19 cellular contexts compared by ENCODE assay signal in the genomic region with DNA sequence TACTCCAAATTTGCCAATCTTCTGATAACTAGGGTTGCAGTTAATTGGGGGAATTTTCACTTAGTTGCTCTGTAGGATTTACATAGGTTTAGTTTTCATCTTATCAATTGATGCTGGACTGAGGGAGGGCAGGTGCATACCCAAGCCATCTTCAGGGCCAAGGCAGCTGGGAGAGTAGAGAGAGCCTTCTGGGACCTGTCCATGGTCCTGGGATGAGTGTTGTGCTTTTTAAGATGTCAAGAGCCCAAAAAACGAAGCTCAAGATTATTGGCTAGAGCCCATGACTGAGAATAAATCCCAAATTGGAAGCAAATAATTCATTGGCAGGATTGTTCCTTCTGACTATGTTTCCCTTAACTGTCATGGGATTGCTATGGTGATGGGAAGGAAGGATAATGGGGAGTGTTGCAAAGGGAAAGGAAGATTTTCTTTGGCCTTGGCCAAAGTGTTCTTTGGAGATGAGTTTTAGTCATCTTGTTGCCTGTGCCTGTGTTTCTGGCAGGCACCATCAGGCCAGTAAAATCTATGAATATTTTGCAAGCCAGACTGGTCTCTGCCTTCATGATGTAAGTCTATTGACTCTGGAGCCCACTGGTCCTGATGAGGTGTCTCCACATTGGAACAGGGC. TPM values are rescaled to one million over a fixed set of nuclear protein-coding genes. Genes with fewer than 3 reads are reported as not detected.
DNase-seq lines count a peak whose midpoint lies in the region; ATAC-seq and TF ChIP-seq lines count a peak whose summit lies in the region.
"Had no signal": no experiment of that assay in that cellular context is flagged by ENCODE, and none has a peak within 500 bp of the region (broad histone marks: within the 10 kb centered on the region; RNA-seq: fewer than 3 reads in every experiment).

No MANE protein-coding gene starts in this region.

- H3K9me3 ChIP-seq in SK-N-SH, result no peaks in the 10 kb centered on the region
- H3K9me3 ChIP-seq in mesenchymal stem cell (ENCODE audit: control insufficient read depth, low read length), result no peaks in the 10 kb centered on the region
- H3K9me3 ChIP-seq: lower lobe of right lung had no signal

- H3K4me3 ChIP-seq in SK-N-SH (ENCODE audit: low read depth in 2 of 2, low read length in 1 of 2) (no peak overlapping the region), choroid plexus epithelial cell (ENCODE audit: low read depth, low read length) (no peak overlapping the region), mesenchymal stem cell (ENCODE audit: insufficient read depth in 1 of 2, low read depth in 1 of 2, low read length in 2 of 2) (no peak overlapping the region)
- H3K4me3 ChIP-seq: lower lobe of right lung had no signal

- no peak overlapping the region for H2BK12ac ChIP-seq in mesenchymal stem cell (ENCODE audit: low read length in 2 of 2)

- no peak overlapping the region for H3K27ac ChIP-seq in SK-N-SH (ENCODE audit: low read depth in 2 of 2, low read length in 1 of 2)
- H3K27ac ChIP-seq in mesenchymal stem cell (ENCODE audit: low read length, poor library complexity, severe bottlenecking), result no peak overlapping the region
- H3K27ac ChIP-seq: 22Rv1, lower lobe of right lung had no signal

- no peak overlapping the region for H2AK5ac ChIP-seq in mesenchymal stem cell (ENCODE audit: low read length, severe bottlenecking)

- H3K27me3 ChIP-seq in SK-N-SH (ENCODE audit: insufficient read depth) (no peaks in the 10 kb centered on the region), mesenchymal stem cell (ENCODE audit: control insufficient read depth in 1 of 2, insufficient read depth in 1 of 2, low read length in 2 of 2) (peaks cover 16 to 43% of the 10 kb centered on the region in 2 experiments)

- CTCF ChIA-PET in SK-N-SH (lab: Yijun Ruan, JAX), result interaction anchor here (1.5 to 8.4 kb wide), 4 partner anchors 19 to 74 kb away, joined by 4 to 107 read pairs (median 10); no protein-coding TSS in a partner anchor

- no peak overlapping the region for H4K91ac ChIP-seq in mesenchymal stem cell (ENCODE audit: low read length)

- no peaks in the 10 kb centered on the region for H3K79me1 ChIP-seq in mesenchymal stem cell (replicated peaks; ENCODE audit: low read length, poor library complexity, severe bottlenecking)

- no peak overlapping the region for H3K23ac ChIP-seq in mesenchymal stem cell (ENCODE audit: low read length in 2 of 2)

- H3K79me2 ChIP-seq in SK-N-SH (ENCODE audit: insufficient read depth), result no peaks in the 10 kb centered on the region

- H3K14ac ChIP-seq in mesenchymal stem cell (ENCODE audit: low read length in 2 of 2), result no peak overlapping the region

- ATAC-seq in SK-N-SH treated with all-trans-retinoic acid at 6 μM for 48 hours (no peak), HG02588 (IDR thresholded peaks at IDR 0.05; ENCODE audit: unreplicated experiment) (no peak)
- ATAC-seq: lower lobe of right lung; naive thymus-derived CD8-positive, alpha-beta T cell; stimulated activated effector memory CD8-positive, alpha-beta T cell treated with anti-CD3 and anti-CD28 coated beads, Interleukin-12 subunit alpha, Interleukin-12 subunit beta, amount 100 ng/mL, for 72 hours had no signal

- no peak overlapping the region for H3K18ac ChIP-seq in mesenchymal stem cell (ENCODE audit: low read depth in 1 of 2, low read length in 2 of 2)

- H4K20me1 ChIP-seq in SK-N-SH (ENCODE audit: insufficient read depth), result no peaks in the 10 kb centered on the region

- no peak for TF ChIP-seq CTCF in SK-N-SH (IDR thresholded peaks at IDR 0.05)
- TF ChIP-seq CTCF in choroid plexus epithelial cell (conservative IDR thresholded peaks at IDR 0.05; ENCODE audit: low read depth, low read length), result no peak

- no peak overlapping the region for H2BK5ac ChIP-seq in mesenchymal stem cell (ENCODE audit: low read depth, low read length, poor library complexity, severe bottlenecking)

- H2AFZ ChIP-seq in SK-N-SH (ENCODE audit: low read depth) (no peak overlapping the region), mesenchymal stem cell (ENCODE audit: low read depth, low read length) (no peak overlapping the region)

- H3K4me1 ChIP-seq in SK-N-SH (ENCODE audit: control insufficient read depth in 1 of 2, insufficient read depth in 2 of 2, low read depth in 1 of 2, low read length in 1 of 2), result peaks cover 0 to 1% of the 10 kb centered on the region in 2 experiments; a peak in 1 of 4 replicates
- no peaks in the 10 kb centered on the region for H3K4me1 ChIP-seq in mesenchymal stem cell (ENCODE audit: control insufficient read depth, insufficient read depth, low read depth, low read length)
- H3K4me1 ChIP-seq: lower lobe of right lung had no signal

- no peak overlapping the region for H3K4ac ChIP-seq in mesenchymal stem cell (ENCODE audit: low read depth in 1 of 2, low read length in 2 of 2)

- no peak overlapping the region for H2BK120ac ChIP-seq in mesenchymal stem cell (ENCODE audit: low read depth, low read length)

- no peak overlapping the region for H3K9ac ChIP-seq in SK-N-SH
- H3K9ac ChIP-seq in mesenchymal stem cell (ENCODE audit: low read length), result no peak overlapping the region

- H3K9me2 ChIP-seq in SK-N-SH, result no peaks in the 10 kb centered on the region

- H3K4me2 ChIP-seq in SK-N-SH, result no peak overlapping the region
- no peak overlapping the region for H3K4me2 ChIP-seq in mesenchymal stem cell (ENCODE audit: low read length, poor library complexity, severe bottlenecking)

- WGBS in SK-N-SH (ENCODE audit: low lambda C conversion rate), result 13% methylated on average over 1 of the region's 1 CpG
- WGBS in mesenchymal stem cell, result 40% methylated on average over 1 of the region's 1 CpG

- POLR2A ChIA-PET in SK-N-SH (lab: Yijun Ruan, JAX), result no interaction called here

- H3K36me3 ChIP-seq in SK-N-SH (replicated peaks in 1 of 2; ENCODE audit: control insufficient read depth in 1 of 2, insufficient read depth in 2 of 2, low read length in 1 of 2) (no peaks in the 10 kb centered on the region), mesenchymal stem cell (ENCODE audit: control insufficient read depth in 1 of 2, insufficient read depth in 2 of 2, low read depth in 1 of 2, low read length in 2 of 2) (no peaks in the 10 kb centered on the region)
- H3K36me3 ChIP-seq: lower lobe of right lung had no signal

- no peak for TF ChIP-seq EP300 in SK-N-SH (IDR thresholded peaks at IDR 0.05; ENCODE audit: borderline replicate concordance in 1 of 2, low read depth in 1 of 2, low read length in 1 of 2)

- H3F3A ChIP-seq in SK-N-SH (replicated peaks; ENCODE audit: insufficient read depth), result no peaks in the 10 kb centered on the region

- no peak for TF ChIP-seq RAD21 in SK-N-SH (IDR thresholded peaks at IDR 0.05; ENCODE audit: low read length)

- H2BK15ac ChIP-seq in mesenchymal stem cell (ENCODE audit: low read depth, poor library complexity, severe bottlenecking), result no peak overlapping the region

- no peak overlapping the region for H4K8ac ChIP-seq in mesenchymal stem cell (ENCODE audit: low read length)

- DNase-seq in SK-N-SH, result no peak
- DNase-seq in M059J (ENCODE audit: low read depth), result peak; percentile 27
- DNase-seq in choroid plexus epithelial cell (ENCODE audit: low read depth), result peak; percentile 31
- peak; percentile 4 for DNase-seq in mesenchymal stem cell
- DNase-seq in UCSD-AML1 (lab: John Stamatoyannopoulos, UW; ENCODE audit: unreplicated experiment), result no peak
- DNase-seq in HuH-7.5 (ENCODE audit: low spot score), result no peak
- DNase-seq: activated CD4-positive, alpha-beta T cell treated with anti-CD3 and anti-CD28 coated beads for 1 hour; activated naive CD4-positive, alpha-beta T cell treated with anti-CD3 and anti-CD28 coated beads, Interleukin-2, amount 50 U/mL, for 16 hours; effector memory CD4-positive, alpha-beta T cell; KG1; lower lobe of right lung; naive thymus-derived CD8-positive, alpha-beta T cell; NCI-H1417; NK-92 treated with Interleukin-12 subunit alpha and Interleukin-12 subunit beta, amount 100 ng/mL, for 24 hours had no signal

TF ChIP-seq in SK-N-SH, 30 proteins besides CTCF, POLR2A, EP300 and RAD21 (continues in another document):
- TF ChIP-seq ELF1 (IDR thresholded peaks at IDR 0.05), result no peak

TF ChIP-seq in SK-N-SH treated with all-trans-retinoic acid at 6 μM for 48 hours, 23 proteins besides CTCF, POLR2A, EP300 and RAD21 (continues in another document):
- TF ChIP-seq ARNTL (CRISPR knock-in tag; IDR thresholded peaks at IDR 0.05; ENCODE audit: borderline replicate concordance, low read depth), result no peak
- no peak for TF ChIP-seq BACH2 (CRISPR knock-in tag; IDR thresholded peaks at IDR 0.05; ENCODE audit: borderline replicate concordance)
- no peak for TF ChIP-seq CSRNP3 (CRISPR knock-in tag; IDR thresholded peaks at IDR 0.05)

RNA-seq across cellular contexts. Expression of gene SLC22A6, which starts 4.5 kb away (rescaled TPM):
- not detected in 2 replicates for polyA plus RNA-seq in SK-N-SH (2012; rRNA removed)
- not detected in 2 replicates for polyA plus RNA-seq in SK-N-SH (2012; cell fraction: cytosol; rRNA removed)
- not detected in 2 replicates for polyA plus RNA-seq in SK-N-SH (2012; cell fraction: nucleus; rRNA removed)
- not detected in 2 replicates for total RNA-seq in M059J (2014; rRNA removed; shearing (Covaris generic))
- not detected for polyA plus RNA-seq in mesenchymal stem cell (2013, experiment 1 of 2)
- not detected for polyA plus RNA-seq in mesenchymal stem cell (2013, experiment 2 of 2)
- total RNA-seq: lower lobe of right lung; naive thymus-derived CD8-positive, alpha-beta T cell; posterior vena cava had no signal
- polyA plus RNA-seq: naive thymus-derived CD8-positive, alpha-beta T cell had no signal

RNA-seq across cellular contexts. Expression of gene SLC22A8, which starts 35.4 kb away (rescaled TPM):
- not detected in 2 replicates for polyA plus RNA-seq in SK-N-SH (2012; rRNA removed)
- polyA plus RNA-seq in SK-N-SH (2012; cell fraction: cytosol; rRNA removed), result not detected in 2 replicates
- polyA plus RNA-seq in SK-N-SH (2012; cell fraction: nucleus; rRNA removed), result not detected in 2 replicates
- total RNA-seq in M059J (2014; rRNA removed; shearing (Covaris generic)), result not detected in 2 replicates
- polyA plus RNA-seq in mesenchymal stem cell (2013, experiment 1 of 2), result not detected
- not detected for polyA plus RNA-seq in mesenchymal stem cell (2013, experiment 2 of 2)
- total RNA-seq: lower lobe of right lung; naive thymus-derived CD8-positive, alpha-beta T cell; posterior vena cava had no signal
- polyA plus RNA-seq: naive thymus-derived CD8-positive, alpha-beta T cell had no signal

RNA-seq across cellular contexts. Expression of gene CHRM1, which starts 59.1 kb away (rescaled TPM):
- not detected in 2 replicates for polyA plus RNA-seq in SK-N-SH (2012; rRNA removed)
- polyA plus RNA-seq in SK-N-SH (2012; cell fraction: cytosol; rRNA removed), result not detected in 2 replicates
- not detected in 2 replicates for polyA plus RNA-seq in SK-N-SH (2012; cell fraction: nucleus; rRNA removed)
- total RNA-seq in M059J (2014; rRNA removed; shearing (Covaris generic)), result not detected in 2 replicates
- 0.01 TPM for polyA plus RNA-seq in mesenchymal stem cell (2013, experiment 1 of 2)
- not detected for polyA plus RNA-seq in mesenchymal stem cell (2013, experiment 2 of 2)
- total RNA-seq: naive thymus-derived CD8-positive, alpha-beta T cell; posterior vena cava had no signal
- polyA plus RNA-seq: naive thymus-derived CD8-positive, alpha-beta T cell had no signal

Comparison
In these comparisons a context has a peak if more than half of its experiments do, and no peak if none do; other contexts are left out.
1. DNase-seq: peak in M059J (single experiment), choroid plexus epithelial cell (single experiment) and mesenchymal stem cell (single experiment); none in SK-N-SH (single experiment), UCSD-AML1 (single experiment) and HuH-7.5 (single experiment).